Comparison of ENCODE assay signal across 23 cellular contexts in the genomic region with DNA sequence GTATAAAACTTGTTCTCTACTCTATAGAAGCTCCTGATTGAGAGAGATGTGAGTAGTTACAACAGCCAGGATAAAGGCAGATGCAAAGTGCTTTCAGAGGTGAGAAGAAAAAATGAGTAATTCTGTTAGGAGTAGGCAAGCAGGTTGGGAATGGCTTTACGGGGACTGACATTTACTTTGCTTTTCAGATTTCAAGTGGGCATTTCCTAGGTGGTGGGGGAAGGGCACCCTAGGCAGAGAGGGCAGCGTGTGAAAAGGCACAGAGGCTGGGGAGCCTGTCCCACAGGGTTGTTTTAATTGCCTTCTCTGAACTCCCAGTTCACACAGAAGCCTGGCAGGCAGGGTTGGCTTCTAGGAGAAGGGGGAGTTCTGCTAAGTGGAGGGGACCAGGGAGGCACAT.
DNase-seq lines count a peak whose midpoint lies in the region; ATAC-seq and TF ChIP-seq lines count a peak whose summit lies in the region.
"Had no signal": no experiment of that assay in that cellular context is flagged by ENCODE, and none has a peak within 500 bp of the region (broad histone marks: within the 10 kb centered on the region; RNA-seq: fewer than 3 reads in every experiment).

No MANE protein-coding gene starts in this region.

- WGBS in lung, 2 donors, result 61 to 88% methylated on average over 2 of the region's 2 CpGs

- no peaks in the 10 kb centered on the region for H3K27me3 ChIP-seq in lung (ENCODE audit: control insufficient read depth, insufficient read depth)
- H3K27me3 ChIP-seq: brain microvascular endothelial cell, colonic mucosa, SJCRH30, transverse colon had no signal

- H3K27ac Mint-ChIP-seq in HFFc6, result peak overlapping the region; percentile 7; the same call in 1 of the 2 replicates
- H3K27ac Mint-ChIP-seq in activated CD4-positive, alpha-beta T cell treated with anti-CD3 and anti-CD28 coated beads, Interleukin-2, amount 10 ng/mL, durations not matched to agents 24 days and 14 days, result no peak overlapping the region
- H3K27ac Mint-ChIP-seq: stimulated activated naive CD8-positive, alpha-beta T cell treated with anti-CD3 and anti-CD28 coated beads, Interleukin-15, amount 100 ng/mL, for 72 hours had no signal

- DNase-seq in NCI-H1105 treated with DMSO at 0.1 percent for 48 hours (lab: John Stamatoyannopoulos, UW), result peak; percentile 35
- no peak for DNase-seq in NCI-H1105 (lab: John Stamatoyannopoulos, UW)
- no peak for DNase-seq in HFFc6
- DNase-seq in NCI-H69 (lab: John Stamatoyannopoulos, UW), result peak; percentile 61
- peak; percentile 68 for DNase-seq in lung (ENCODE audit: low spot score)
- DNase-seq in ureter (ENCODE audit: low spot score), result no peak
- DNase-seq in activated CD4-positive, alpha-beta T cell treated with anti-CD3 and anti-CD28 coated beads, Interleukin-2, amount 10 ng/mL, durations not matched to agents 24 days and 14 days, result no peak
- DNase-seq: activated CD4-positive, alpha-beta T cell treated with anti-CD3 and anti-CD28 coated beads for 48 hours; brain microvascular endothelial cell; colonic mucosa; EL; HCEC 1CT; left ventricle myocardium superior; occipital lobe; PC-3; retina; SJCRH30; stimulated activated CD4-positive, alpha-beta T cell treated with anti-CD3 and anti-CD28 coated beads, Interleukin-4, amount 100 ng/mL, for 4 hours; stimulated activated naive CD8-positive, alpha-beta T cell treated with anti-CD3 and anti-CD28 coated beads, Interleukin-15, amount 100 ng/mL, for 72 hours; T-helper 1 cell; transverse colon had no signal

- H3K9me3 ChIP-seq in lung (ENCODE audit: control insufficient read depth in 2 of 2, insufficient read depth in 1 of 2, low read length in 1 of 2), result no peaks in the 10 kb centered on the region
- H3K9me3 ChIP-seq: colonic mucosa, SJCRH30, transverse colon had no signal

- peaks cover 6 to 28% of the 10 kb centered on the region in 2 donors for H3K4me1 ChIP-seq in lung (ENCODE audit: control insufficient read depth in 2 of 2, insufficient read depth in 2 of 2, low read length in 2 of 2)
- H3K4me1 ChIP-seq: colonic mucosa, SJCRH30 had no signal

- no peak for TF ChIP-seq CTCF in HFFc6 (IDR thresholded peaks at IDR 0.05)
- TF ChIP-seq CTCF in lung (IDR thresholded peaks at IDR 0.05; ENCODE audit: control extremely low read depth, extremely low read depth), result no peak

- no peaks in the 10 kb centered on the region for H3K9me3 Mint-ChIP-seq in HFFc6
- H3K9me3 Mint-ChIP-seq in activated CD4-positive, alpha-beta T cell treated with anti-CD3 and anti-CD28 coated beads, Interleukin-2, amount 10 ng/mL, durations not matched to agents 24 days and 14 days, result no peaks in the 10 kb centered on the region
- H3K9me3 Mint-ChIP-seq: stimulated activated naive CD8-positive, alpha-beta T cell treated with anti-CD3 and anti-CD28 coated beads, Interleukin-15, amount 100 ng/mL, for 72 hours had no signal

- H3K4me3 Mint-ChIP-seq in HFFc6, result no peak overlapping the region
- no peak overlapping the region for H3K4me3 Mint-ChIP-seq in activated CD4-positive, alpha-beta T cell treated with anti-CD3 and anti-CD28 coated beads, Interleukin-2, amount 10 ng/mL, durations not matched to agents 24 days and 14 days
- H3K4me3 Mint-ChIP-seq: stimulated activated naive CD8-positive, alpha-beta T cell treated with anti-CD3 and anti-CD28 coated beads, Interleukin-15, amount 100 ng/mL, for 72 hours had no signal

- no peaks in the 10 kb centered on the region for H3K27me3 Mint-ChIP-seq in HFFc6 (ENCODE audit: insufficient read depth)
- no peaks in the 10 kb centered on the region for H3K27me3 Mint-ChIP-seq in activated CD4-positive, alpha-beta T cell treated with anti-CD3 and anti-CD28 coated beads, Interleukin-2, amount 10 ng/mL, durations not matched to agents 24 days and 14 days

- peaks cover 39% of the 10 kb centered on the region for H3K4me1 Mint-ChIP-seq in HFFc6 (ENCODE audit: low read depth)
- H3K4me1 Mint-ChIP-seq in activated CD4-positive, alpha-beta T cell treated with anti-CD3 and anti-CD28 coated beads, Interleukin-2, amount 10 ng/mL, durations not matched to agents 24 days and 14 days, result no peaks in the 10 kb centered on the region
- H3K4me1 Mint-ChIP-seq: stimulated activated naive CD8-positive, alpha-beta T cell treated with anti-CD3 and anti-CD28 coated beads, Interleukin-15, amount 100 ng/mL, for 72 hours had no signal

- intact Hi-C loops in activated CD4-positive, alpha-beta T cell treated with anti-CD3 and anti-CD28 coated beads, Interleukin-2, amount 10 ng/mL, durations not matched to agents 24 days and 14 days (cut with micrococcal nuclease), result no loop called here

- H3K27ac ChIP-seq in lung (ENCODE audit: low read depth in 1 of 2, low read length in 1 of 2), result peak overlapping the region in 1 of 2 donors; percentile 80
- H3K27ac ChIP-seq: 22Rv1, brain microvascular endothelial cell, colonic mucosa, SJCRH30, transverse colon had no signal

- ATAC-seq in lung (ENCODE audit: insufficient read depth, low FRiP score), result no peak
- no peak for ATAC-seq in HG03139 (IDR thresholded peaks at IDR 0.05; ENCODE audit: unreplicated experiment)
- ATAC-seq: left ventricle myocardium superior; PC-3; stimulated activated naive CD8-positive, alpha-beta T cell treated with anti-CD3 and anti-CD28 coated beads, Interleukin-15, amount 100 ng/mL, for 72 hours had no signal

- H3K4me3 ChIP-seq in lung, result no peak overlapping the region
- H3K4me3 ChIP-seq: colonic mucosa, SJCRH30, transverse colon had no signal

- peaks cover 9% of the 10 kb centered on the region; the same call in 1 of the 2 replicates for H3K36me3 Mint-ChIP-seq in HFFc6 (ENCODE audit: low read depth)
- H3K36me3 Mint-ChIP-seq in activated CD4-positive, alpha-beta T cell treated with anti-CD3 and anti-CD28 coated beads, Interleukin-2, amount 10 ng/mL, durations not matched to agents 24 days and 14 days (ENCODE audit: low read depth), result no peaks in the 10 kb centered on the region

- H3K36me3 ChIP-seq in lung (ENCODE audit: control insufficient read depth in 2 of 2, insufficient read depth in 2 of 2, low read length in 2 of 2), result no peaks in the 10 kb centered on the region
- H3K36me3 ChIP-seq: brain microvascular endothelial cell, colonic mucosa, transverse colon had no signal

Comparison
In these comparisons a context has a peak if more than half of its experiments do, and no peak if none do; other contexts are left out.
1. DNase-seq: peak in NCI-H1105 treated with DMSO at 0.1 percent for 48 hours (single experiment), NCI-H69 (single experiment) and lung (single experiment); none in NCI-H1105 (single experiment), HFFc6 (single experiment), ureter (single experiment) and activated CD4-positive, alpha-beta T cell treated with anti-CD3 and anti-CD28 coated beads, Interleukin-2, amount 10 ng/mL, durations not matched to agents 24 days and 14 days (single experiment).